ENCODE assay signal across 1 cellular context in genomic region chr10:119526606-119527592, GRCh38.
TF ChIP-seq lines count a peak whose summit lies in the region.

No MANE protein-coding gene starts in this region.

TF ChIP-seq in IMR-90, 13 proteins besides CTCF, POLR2A, EP300 and RAD21 (continued from another document):
- TF ChIP-seq BHLHE40 (IDR thresholded peaks at IDR 0.05; ENCODE audit: low read depth, low read length) (no peak), RFX5 (IDR thresholded peaks at IDR 0.05; ENCODE audit: low read depth, low read length) (no peak), NFE2L2 (IDR thresholded peaks at IDR 0.05; ENCODE audit: low read depth, low read length) (no peak), CHD1 (IDR thresholded peaks at IDR 0.05; ENCODE audit: low read depth, low read length) (no peak), MXI1 (IDR thresholded peaks at IDR 0.05; ENCODE audit: borderline replicate concordance, low read depth, low read length) (no peak), RCOR1 (IDR thresholded peaks at IDR 0.05; ENCODE audit: insufficient replicate concordance, low read length) (no peak)
- TF ChIP-seq, protein P1, sequence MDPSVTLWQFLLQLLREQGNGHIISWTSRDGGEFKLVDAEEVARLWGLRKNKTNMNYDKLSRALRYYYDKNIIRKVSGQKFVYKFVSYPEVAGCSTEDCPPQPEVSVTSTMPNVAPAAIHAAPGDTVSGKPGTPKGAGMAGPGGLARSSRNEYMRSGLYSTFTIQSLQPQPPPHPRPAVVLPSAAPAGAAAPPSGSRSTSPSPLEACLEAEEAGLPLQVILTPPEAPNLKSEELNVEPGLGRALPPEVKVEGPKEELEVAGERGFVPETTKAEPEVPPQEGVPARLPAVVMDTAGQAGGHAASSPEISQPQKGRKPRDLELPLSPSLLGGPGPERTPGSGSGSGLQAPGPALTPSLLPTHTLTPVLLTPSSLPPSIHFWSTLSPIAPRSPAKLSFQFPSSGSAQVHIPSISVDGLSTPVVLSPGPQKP (IDR thresholded peaks at IDR 0.05; ENCODE audit: borderline replicate concordance, low read depth, low read length): no peak
TF ChIP-seq in IMR-90: peak in this region for 0.
